ENCODE assay signal across 21 cellular contexts in genomic region chr5:93289915-93290314, GRCh38.
A peak's percentile ranks its signal among the peaks of the same experiment; 100 is the strongest.
DNase-seq lines count a peak whose midpoint lies in the region; ATAC-seq and TF ChIP-seq lines count a peak whose summit lies in the region.
"Had no signal": no experiment of that assay in that cellular context is flagged by ENCODE, and none has a peak within 500 bp of the region (broad histone marks: within the 10 kb centered on the region; RNA-seq: fewer than 3 reads in every experiment).

No MANE protein-coding gene starts in this region.

- TF ChIP-seq CTCF in C4-2B (conservative IDR thresholded peaks at IDR 0.05) (peak; percentile 27), VCaP (conservative IDR thresholded peaks at IDR 0.05) (peak; percentile 67)

- ATAC-seq in HG03354 (IDR thresholded peaks at IDR 0.05; ENCODE audit: poor library complexity, severe bottlenecking, unreplicated experiment), result no peak
- ATAC-seq in HG03175 (IDR thresholded peaks at IDR 0.05; ENCODE audit: unreplicated experiment), result no peak

- DNase-seq in DMS53 (lab: John Stamatoyannopoulos, UW), result peak; percentile 29
- no peak for DNase-seq in DMS53 treated with DMSO at 0.1 percent for 48 hours (lab: John Stamatoyannopoulos, UW; ENCODE audit: unreplicated experiment)
- DNase-seq in NCI-H2227 (lab: John Stamatoyannopoulos, UW; ENCODE audit: unreplicated experiment), result peak; percentile 54
- DNase-seq in activated CD4-positive, alpha-beta T cell treated with anti-CD3 and anti-CD28 coated beads for 1 hour, result no peak
- DNase-seq: Calu3; CD8-positive, alpha-beta memory T cell; KBM-7; NCI-H1092 treated with DMSO at 0.1 percent for 48 hours; NCI-H1436 treated with DMSO at 0.1 percent for 48 hours; NCI-H2029; NCI-H345; NCI-H510A treated with DMSO at 0.1 percent for 48 hours; NCI-H82; Right ventricle myocardium superior; RPMI8226 had no signal

- H3K27ac ChIP-seq in C4-2B (no peak overlapping the region), VCaP (no peak overlapping the region)
- H3K27ac ChIP-seq: 22Rv1, SK-N-MC had no signal

Comparison
In these comparisons a context has a peak if more than half of its experiments do, and no peak if none do; other contexts are left out.
1. DNase-seq: peak in DMS53 (single experiment) and NCI-H2227 (single experiment); none in DMS53 treated with DMSO at 0.1 percent for 48 hours (single experiment) and activated CD4-positive, alpha-beta T cell treated with anti-CD3 and anti-CD28 coated beads for 1 hour (single experiment).